Comparison of ENCODE assay signal across 25 cellular contexts in genomic region chr3:72175305-72175858, GRCh38.
A peak's percentile ranks its signal among the peaks of the same experiment; 100 is the strongest.
DNase-seq lines count a peak whose midpoint lies in the region; ATAC-seq lines count a peak whose summit lies in the region.
"Had no signal": no experiment of that assay in that cellular context is flagged by ENCODE, and none has a peak within 500 bp of the region (broad histone marks: within the 10 kb centered on the region; RNA-seq: fewer than 3 reads in every experiment).

No MANE protein-coding gene starts in this region.

- peaks cover 10% of the 10 kb centered on the region for H3K27me3 Mint-ChIP-seq in activated naive CD4-positive, alpha-beta T cell treated with anti-CD3 and anti-CD28 coated beads, Interleukin-2, amount 50 U/mL, for 24 hours
- H3K27me3 Mint-ChIP-seq in activated naive CD4-positive, alpha-beta T cell treated with anti-CD3 and anti-CD28 coated beads for 36 hours (ENCODE audit: low read depth): peaks cover 28% of the 10 kb centered on the region

- H3K36me3 Mint-ChIP-seq in activated naive CD4-positive, alpha-beta T cell treated with anti-CD3 and anti-CD28 coated beads, Interleukin-2, amount 50 U/mL, for 24 hours: peaks cover 2% of the 10 kb centered on the region
- no peaks in the 10 kb centered on the region for H3K36me3 Mint-ChIP-seq in activated naive CD4-positive, alpha-beta T cell treated with anti-CD3 and anti-CD28 coated beads for 36 hours (ENCODE audit: low read depth)
- H3K36me3 Mint-ChIP-seq: CD8-positive, alpha-beta memory T cell; IgD-negative memory B cell; T-cell had no signal

- no peak for DNase-seq in activated naive CD4-positive, alpha-beta T cell treated with anti-CD3 and anti-CD28 coated beads for 36 hours
- DNase-seq in amniotic epithelial cell (ENCODE audit: low read depth): peak; percentile 8
- DNase-seq in substantia nigra (lab: John Stamatoyannopoulos, UW): no peak
- no peak for DNase-seq in HK-2 (ENCODE audit: unreplicated experiment)
- no peak for DNase-seq in KG1 (lab: John Stamatoyannopoulos, UW)
- DNase-seq: 8988T; CD8-positive, alpha-beta memory T cell; DMS53; EL; GF-D8; GM23248; MG63; NCI-H1694; NCI-H2081 treated with DMSO at 0.1 percent for 48 hours; NCI-H2171 treated with DMSO at 0.1 percent for 48 hours; NCI-H524 treated with DMSO at 0.1 percent for 48 hours; NCI-H82; OCI-M1; SJCRH30; T-cell had no signal

- peaks cover 11% of the 10 kb centered on the region for H3K4me1 Mint-ChIP-seq in activated naive CD4-positive, alpha-beta T cell treated with anti-CD3 and anti-CD28 coated beads, Interleukin-2, amount 50 U/mL, for 24 hours
- peaks cover 13% of the 10 kb centered on the region for H3K4me1 Mint-ChIP-seq in activated naive CD4-positive, alpha-beta T cell treated with anti-CD3 and anti-CD28 coated beads for 36 hours (ENCODE audit: low read depth)

- peak overlapping the region; percentile 6 for H3K27ac Mint-ChIP-seq in activated naive CD4-positive, alpha-beta T cell treated with anti-CD3 and anti-CD28 coated beads, Interleukin-2, amount 50 U/mL, for 24 hours
- no peak overlapping the region for H3K27ac Mint-ChIP-seq in activated naive CD4-positive, alpha-beta T cell treated with anti-CD3 and anti-CD28 coated beads for 36 hours
- H3K27ac Mint-ChIP-seq: CD8-positive, alpha-beta memory T cell; T-cell had no signal

- no peak for ATAC-seq in HG02938 (IDR thresholded peaks at IDR 0.05; ENCODE audit: unreplicated experiment)
- no peak for ATAC-seq in GM18520 (IDR thresholded peaks at IDR 0.05; ENCODE audit: unreplicated experiment)
- ATAC-seq: T-cell had no signal

- CTCF ChIA-PET in activated naive CD4-positive, alpha-beta T cell treated with anti-CD3 and anti-CD28 coated beads for 36 hours (lab: Charles Lee): no interaction called here

- intact Hi-C loops in activated naive CD4-positive, alpha-beta T cell treated with anti-CD3 and anti-CD28 coated beads for 36 hours (cut with micrococcal nuclease): no loop called here

- H3K27ac ChIP-seq in substantia nigra (ENCODE audit: low read depth, low read length, poor library complexity, severe bottlenecking): peak overlapping the region; percentile 95
- H3K27ac ChIP-seq: BLaER1 treated with 17β-estradiol and CSF1 and Interleukin-3, amounts not matched to agents 10 nM and 100 nM; GM23248; SJCRH30 had no signal

- no peaks in the 10 kb centered on the region for H3K9me3 Mint-ChIP-seq in activated naive CD4-positive, alpha-beta T cell treated with anti-CD3 and anti-CD28 coated beads, Interleukin-2, amount 50 U/mL, for 24 hours
- no peaks in the 10 kb centered on the region for H3K9me3 Mint-ChIP-seq in activated naive CD4-positive, alpha-beta T cell treated with anti-CD3 and anti-CD28 coated beads for 36 hours
- H3K9me3 Mint-ChIP-seq: IgD-negative memory B cell, T-cell had no signal

- no peak overlapping the region for H3K4me3 Mint-ChIP-seq in activated naive CD4-positive, alpha-beta T cell treated with anti-CD3 and anti-CD28 coated beads, Interleukin-2, amount 50 U/mL, for 24 hours
- no peak overlapping the region for H3K4me3 Mint-ChIP-seq in activated naive CD4-positive, alpha-beta T cell treated with anti-CD3 and anti-CD28 coated beads for 36 hours
- H3K4me3 Mint-ChIP-seq: CD8-positive, alpha-beta memory T cell; T-cell had no signal
